Comparison of ENCODE assay signal across 1 cellular context in the genomic region with DNA sequence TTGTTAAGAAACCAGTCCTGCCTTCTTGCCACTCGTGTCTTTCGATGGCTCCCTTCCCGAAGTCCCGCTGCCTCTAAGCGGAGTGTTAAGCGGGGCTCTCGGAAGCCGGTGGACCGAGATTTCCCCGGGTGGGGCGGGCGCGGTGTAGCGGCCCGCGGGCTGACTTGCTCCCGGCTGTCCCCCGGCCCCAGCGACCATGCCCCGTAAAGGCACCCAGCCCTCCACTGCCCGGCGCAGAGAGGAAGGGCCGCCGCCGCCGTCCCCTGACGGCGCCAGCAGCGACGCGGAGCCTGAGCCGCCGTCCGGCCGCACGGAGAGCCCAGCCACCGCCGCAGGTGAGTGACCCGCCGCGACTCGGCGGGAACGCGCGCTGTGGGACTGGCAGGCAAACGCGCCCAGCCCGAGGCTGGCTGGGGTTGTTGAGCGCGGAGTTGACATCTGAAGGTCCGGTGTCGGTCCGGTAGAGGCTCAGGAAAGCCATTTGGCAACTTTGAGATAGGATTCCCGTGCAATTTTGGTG.
TF ChIP-seq lines count a peak whose summit lies in the region.

No MANE protein-coding gene starts in this region.

TF ChIP-seq in WTC11, 78 proteins besides CTCF, POLR2A, EP300 and RAD21 (continued from another document):
- TF ChIP-seq, protein P1, sequence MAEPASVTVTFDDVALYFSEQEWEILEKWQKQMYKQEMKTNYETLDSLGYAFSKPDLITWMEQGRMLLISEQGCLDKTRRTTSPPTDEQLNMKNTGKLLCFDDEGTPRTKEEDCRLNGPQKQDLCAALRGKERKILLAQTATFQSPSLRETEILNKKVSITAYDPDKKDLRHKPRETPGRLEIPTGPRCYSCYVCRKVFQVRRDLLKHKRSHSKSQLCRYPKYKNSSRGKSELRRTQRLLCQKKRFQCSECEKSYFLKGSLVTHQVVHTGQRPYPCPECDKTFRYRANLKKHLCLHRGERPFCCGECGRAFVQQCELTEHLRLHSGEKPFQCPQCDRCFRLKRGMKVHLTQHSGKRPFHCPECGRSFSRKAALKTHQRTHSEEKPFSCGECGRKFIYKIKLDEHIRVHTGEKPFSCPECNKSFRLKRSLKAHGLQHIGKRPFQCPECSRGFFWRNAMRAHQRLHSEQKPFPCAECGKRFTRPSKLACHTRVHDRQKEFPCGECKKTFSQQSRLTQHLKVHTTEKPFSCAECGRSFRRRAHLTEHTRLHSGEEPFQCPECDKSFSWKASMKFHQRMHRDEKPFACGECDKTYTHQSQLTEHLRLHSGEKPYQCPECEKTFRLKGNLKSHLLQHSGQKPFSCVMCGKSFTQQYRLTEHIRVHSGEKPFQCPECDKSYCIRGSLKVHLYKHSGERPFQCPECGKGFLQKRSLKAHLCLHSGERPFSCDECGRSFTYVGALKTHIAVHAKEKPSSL (CRISPR knock-in tag; conservative IDR thresholded peaks at IDR 0.05): no peak
